ENCODE assay signal across 1 cellular context in genomic region chr14:29028973-29029582, GRCh38.
TF ChIP-seq lines count a peak whose summit lies in the region.

No MANE protein-coding gene starts in this region.

TF ChIP-seq in HepG2, 621 proteins besides CTCF, POLR2A, EP300 and RAD21 (continued from another document and continues in another):
- TF ChIP-seq, protein P1, sequence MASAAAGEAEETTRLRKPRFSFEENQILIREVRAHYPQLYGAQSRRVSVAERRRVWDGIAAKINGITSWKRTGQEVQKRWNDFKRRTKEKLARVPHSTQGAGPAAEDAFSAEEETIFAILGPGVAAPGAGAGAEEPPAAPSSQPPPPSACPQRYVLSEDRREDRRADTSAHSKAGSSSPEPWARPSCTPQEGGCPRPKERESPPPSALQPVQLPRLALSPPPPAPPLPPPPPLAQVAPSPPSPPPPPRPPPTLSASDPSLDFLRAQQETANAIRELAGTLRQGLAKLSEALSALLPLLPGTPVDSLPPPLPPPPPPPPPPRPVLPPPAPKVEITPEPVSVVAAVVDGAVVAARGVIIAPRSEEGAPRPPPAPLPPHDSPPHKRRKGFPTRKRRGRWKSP (CRISPR knock-in tag; IDR thresholded peaks at IDR 0.05) = peak; percentile 85
- TF ChIP-seq, protein P2, sequence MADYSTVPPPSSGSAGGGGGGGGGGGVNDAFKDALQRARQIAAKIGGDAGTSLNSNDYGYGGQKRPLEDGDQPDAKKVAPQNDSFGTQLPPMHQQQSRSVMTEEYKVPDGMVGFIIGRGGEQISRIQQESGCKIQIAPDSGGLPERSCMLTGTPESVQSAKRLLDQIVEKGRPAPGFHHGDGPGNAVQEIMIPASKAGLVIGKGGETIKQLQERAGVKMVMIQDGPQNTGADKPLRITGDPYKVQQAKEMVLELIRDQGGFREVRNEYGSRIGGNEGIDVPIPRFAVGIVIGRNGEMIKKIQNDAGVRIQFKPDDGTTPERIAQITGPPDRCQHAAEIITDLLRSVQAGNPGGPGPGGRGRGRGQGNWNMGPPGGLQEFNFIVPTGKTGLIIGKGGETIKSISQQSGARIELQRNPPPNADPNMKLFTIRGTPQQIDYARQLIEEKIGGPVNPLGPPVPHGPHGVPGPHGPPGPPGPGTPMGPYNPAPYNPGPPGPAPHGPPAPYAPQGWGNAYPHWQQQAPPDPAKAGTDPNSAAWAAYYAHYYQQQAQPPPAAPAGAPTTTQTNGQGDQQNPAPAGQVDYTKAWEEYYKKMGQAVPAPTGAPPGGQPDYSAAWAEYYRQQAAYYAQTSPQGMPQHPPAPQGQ (CRISPR knock-in tag; IDR thresholded peaks at IDR 0.05; ENCODE audit: borderline replicate concordance) = no peak
- no peak for TF ChIP-seq ZNF274 (CRISPR knock-in tag; IDR thresholded peaks at IDR 0.05)
- TF ChIP-seq ZNF263 (CRISPR knock-in tag; IDR thresholded peaks at IDR 0.05) = 0 out of 2 replicates have a peak, but pooled peaks have one; percentile 58
- 0 out of 2 replicates have a peak, but pooled peaks have one; percentile 44 for TF ChIP-seq ZNF709 (CRISPR knock-in tag; IDR thresholded peaks at IDR 0.05)
- TF ChIP-seq, protein P3, sequence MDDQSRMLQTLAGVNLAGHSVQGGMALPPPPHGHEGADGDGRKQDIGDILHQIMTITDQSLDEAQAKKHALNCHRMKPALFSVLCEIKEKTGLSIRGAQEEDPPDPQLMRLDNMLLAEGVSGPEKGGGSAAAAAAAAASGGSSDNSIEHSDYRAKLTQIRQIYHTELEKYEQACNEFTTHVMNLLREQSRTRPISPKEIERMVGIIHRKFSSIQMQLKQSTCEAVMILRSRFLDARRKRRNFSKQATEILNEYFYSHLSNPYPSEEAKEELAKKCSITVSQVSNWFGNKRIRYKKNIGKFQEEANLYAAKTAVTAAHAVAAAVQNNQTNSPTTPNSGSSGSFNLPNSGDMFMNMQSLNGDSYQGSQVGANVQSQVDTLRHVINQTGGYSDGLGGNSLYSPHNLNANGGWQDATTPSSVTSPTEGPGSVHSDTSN (CRISPR knock-in tag; IDR thresholded peaks at IDR 0.05; ENCODE audit: borderline replicate concordance) = no peak
- TF ChIP-seq ZNF180 (CRISPR knock-in tag; IDR thresholded peaks at IDR 0.05; ENCODE audit: borderline replicate concordance, low read depth) = no peak
- TF ChIP-seq NFKB2 (CRISPR knock-in tag; IDR thresholded peaks at IDR 0.05; ENCODE audit: borderline replicate concordance) = no peak
- TF ChIP-seq RARA (CRISPR knock-in tag; IDR thresholded peaks at IDR 0.05) = peak; percentile 91
- peak; percentile 86 for TF ChIP-seq ARNT2 (CRISPR knock-in tag; IDR thresholded peaks at IDR 0.05; ENCODE audit: low read depth)
- TF ChIP-seq, protein P4, sequence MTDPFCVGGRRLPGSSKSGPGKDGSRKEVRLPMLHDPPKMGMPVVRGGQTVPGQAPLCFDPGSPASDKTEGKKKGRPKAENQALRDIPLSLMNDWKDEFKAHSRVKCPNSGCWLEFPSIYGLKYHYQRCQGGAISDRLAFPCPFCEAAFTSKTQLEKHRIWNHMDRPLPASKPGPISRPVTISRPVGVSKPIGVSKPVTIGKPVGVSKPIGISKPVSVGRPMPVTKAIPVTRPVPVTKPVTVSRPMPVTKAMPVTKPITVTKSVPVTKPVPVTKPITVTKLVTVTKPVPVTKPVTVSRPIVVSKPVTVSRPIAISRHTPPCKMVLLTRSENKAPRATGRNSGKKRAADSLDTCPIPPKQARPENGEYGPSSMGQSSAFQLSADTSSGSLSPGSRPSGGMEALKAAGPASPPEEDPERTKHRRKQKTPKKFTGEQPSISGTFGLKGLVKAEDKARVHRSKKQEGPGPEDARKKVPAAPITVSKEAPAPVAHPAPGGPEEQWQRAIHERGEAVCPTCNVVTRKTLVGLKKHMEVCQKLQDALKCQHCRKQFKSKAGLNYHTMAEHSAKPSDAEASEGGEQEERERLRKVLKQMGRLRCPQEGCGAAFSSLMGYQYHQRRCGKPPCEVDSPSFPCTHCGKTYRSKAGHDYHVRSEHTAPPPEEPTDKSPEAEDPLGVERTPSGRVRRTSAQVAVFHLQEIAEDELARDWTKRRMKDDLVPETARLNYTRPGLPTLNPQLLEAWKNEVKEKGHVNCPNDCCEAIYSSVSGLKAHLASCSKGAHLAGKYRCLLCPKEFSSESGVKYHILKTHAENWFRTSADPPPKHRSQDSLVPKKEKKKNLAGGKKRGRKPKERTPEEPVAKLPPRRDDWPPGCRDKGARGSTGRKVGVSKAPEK (CRISPR knock-in tag; IDR thresholded peaks at IDR 0.05; ENCODE audit: borderline replicate concordance) = peak; percentile 98
- TF ChIP-seq KMT2B (CRISPR knock-in tag; IDR thresholded peaks at IDR 0.05) = peak; percentile 85
- TF ChIP-seq ZNF549 (CRISPR knock-in tag; IDR thresholded peaks at IDR 0.05) = peak; percentile 95
- peak; percentile 91 for TF ChIP-seq HOXA5 (CRISPR knock-in tag; IDR thresholded peaks at IDR 0.05)
- TF ChIP-seq, protein P5, sequence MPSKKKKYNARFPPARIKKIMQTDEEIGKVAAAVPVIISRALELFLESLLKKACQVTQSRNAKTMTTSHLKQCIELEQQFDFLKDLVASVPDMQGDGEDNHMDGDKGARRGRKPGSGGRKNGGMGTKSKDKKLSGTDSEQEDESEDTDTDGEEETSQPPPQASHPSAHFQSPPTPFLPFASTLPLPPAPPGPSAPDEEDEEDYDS (CRISPR knock-in tag; IDR thresholded peaks at IDR 0.05) = peak; percentile 76
- no peak for TF ChIP-seq ZC3H4 (CRISPR knock-in tag; IDR thresholded peaks at IDR 0.05; ENCODE audit: borderline replicate concordance)
- no peak for TF ChIP-seq KIAA2018 (CRISPR knock-in tag; IDR thresholded peaks at IDR 0.05; ENCODE audit: borderline replicate concordance)
- TF ChIP-seq, protein P6, sequence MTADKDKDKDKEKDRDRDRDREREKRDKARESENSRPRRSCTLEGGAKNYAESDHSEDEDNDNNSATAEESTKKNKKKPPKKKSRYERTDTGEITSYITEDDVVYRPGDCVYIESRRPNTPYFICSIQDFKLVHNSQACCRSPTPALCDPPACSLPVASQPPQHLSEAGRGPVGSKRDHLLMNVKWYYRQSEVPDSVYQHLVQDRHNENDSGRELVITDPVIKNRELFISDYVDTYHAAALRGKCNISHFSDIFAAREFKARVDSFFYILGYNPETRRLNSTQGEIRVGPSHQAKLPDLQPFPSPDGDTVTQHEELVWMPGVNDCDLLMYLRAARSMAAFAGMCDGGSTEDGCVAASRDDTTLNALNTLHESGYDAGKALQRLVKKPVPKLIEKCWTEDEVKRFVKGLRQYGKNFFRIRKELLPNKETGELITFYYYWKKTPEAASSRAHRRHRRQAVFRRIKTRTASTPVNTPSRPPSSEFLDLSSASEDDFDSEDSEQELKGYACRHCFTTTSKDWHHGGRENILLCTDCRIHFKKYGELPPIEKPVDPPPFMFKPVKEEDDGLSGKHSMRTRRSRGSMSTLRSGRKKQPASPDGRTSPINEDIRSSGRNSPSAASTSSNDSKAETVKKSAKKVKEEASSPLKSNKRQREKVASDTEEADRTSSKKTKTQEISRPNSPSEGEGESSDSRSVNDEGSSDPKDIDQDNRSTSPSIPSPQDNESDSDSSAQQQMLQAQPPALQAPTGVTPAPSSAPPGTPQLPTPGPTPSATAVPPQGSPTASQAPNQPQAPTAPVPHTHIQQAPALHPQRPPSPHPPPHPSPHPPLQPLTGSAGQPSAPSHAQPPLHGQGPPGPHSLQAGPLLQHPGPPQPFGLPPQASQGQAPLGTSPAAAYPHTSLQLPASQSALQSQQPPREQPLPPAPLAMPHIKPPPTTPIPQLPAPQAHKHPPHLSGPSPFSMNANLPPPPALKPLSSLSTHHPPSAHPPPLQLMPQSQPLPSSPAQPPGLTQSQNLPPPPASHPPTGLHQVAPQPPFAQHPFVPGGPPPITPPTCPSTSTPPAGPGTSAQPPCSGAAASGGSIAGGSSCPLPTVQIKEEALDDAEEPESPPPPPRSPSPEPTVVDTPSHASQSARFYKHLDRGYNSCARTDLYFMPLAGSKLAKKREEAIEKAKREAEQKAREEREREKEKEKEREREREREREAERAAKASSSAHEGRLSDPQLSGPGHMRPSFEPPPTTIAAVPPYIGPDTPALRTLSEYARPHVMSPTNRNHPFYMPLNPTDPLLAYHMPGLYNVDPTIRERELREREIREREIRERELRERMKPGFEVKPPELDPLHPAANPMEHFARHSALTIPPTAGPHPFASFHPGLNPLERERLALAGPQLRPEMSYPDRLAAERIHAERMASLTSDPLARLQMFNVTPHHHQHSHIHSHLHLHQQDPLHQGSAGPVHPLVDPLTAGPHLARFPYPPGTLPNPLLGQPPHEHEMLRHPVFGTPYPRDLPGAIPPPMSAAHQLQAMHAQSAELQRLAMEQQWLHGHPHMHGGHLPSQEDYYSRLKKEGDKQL (CRISPR knock-in tag; IDR thresholded peaks at IDR 0.05; ENCODE audit: low read depth) = peak; percentile 48; the same call in 1 of the 2 replicates
- TF ChIP-seq ZNF670 (CRISPR knock-in tag; IDR thresholded peaks at IDR 0.05; ENCODE audit: borderline replicate concordance) = peak; percentile 99
- no peak for TF ChIP-seq RBFOX2 (IDR thresholded peaks at IDR 0.05; ENCODE audit: low read depth, low read length)
- TF ChIP-seq CCDC6 (CRISPR knock-in tag; IDR thresholded peaks at IDR 0.05) = peak; percentile 89; the same call in 1 of the 2 replicates
- TF ChIP-seq ZNF34 (CRISPR knock-in tag; IDR thresholded peaks at IDR 0.05; ENCODE audit: borderline replicate concordance) = peak; percentile 65; the same call in 1 of the 2 replicates
- no peak for TF ChIP-seq PAF1 (CRISPR knock-in tag; IDR thresholded peaks at IDR 0.05)
- peak; percentile 100 for TF ChIP-seq KDM6A (CRISPR knock-in tag; IDR thresholded peaks at IDR 0.05; ENCODE audit: low read depth)
- 0 out of 2 replicates have a peak, but pooled peaks have one; percentile 79 for TF ChIP-seq KDM5B (CRISPR knock-in tag; IDR thresholded peaks at IDR 0.05; ENCODE audit: borderline replicate concordance)
- TF ChIP-seq ZNF773 (CRISPR knock-in tag; IDR thresholded peaks at IDR 0.05; ENCODE audit: borderline replicate concordance) = peak; percentile 89; the same call in 1 of the 2 replicates
- peak; percentile 87 for TF ChIP-seq LCORL (IDR thresholded peaks at IDR 0.05)
- TF ChIP-seq LCORL (CRISPR knock-in tag; IDR thresholded peaks at IDR 0.05) = peak; percentile 100
- TF ChIP-seq SMAD1 (CRISPR knock-in tag; IDR thresholded peaks at IDR 0.05; ENCODE audit: borderline replicate concordance, low read depth) = no peak
- TF ChIP-seq ZNF768 (CRISPR knock-in tag; IDR thresholded peaks at IDR 0.05) = no peak; the same call in 1 of the 2 replicates
- peak; percentile 88 for TF ChIP-seq ZBTB42 (CRISPR knock-in tag; IDR thresholded peaks at IDR 0.05)
- no peak for TF ChIP-seq ZNF329 (CRISPR knock-in tag; IDR thresholded peaks at IDR 0.05; ENCODE audit: low read depth)
- TF ChIP-seq, protein P7, sequence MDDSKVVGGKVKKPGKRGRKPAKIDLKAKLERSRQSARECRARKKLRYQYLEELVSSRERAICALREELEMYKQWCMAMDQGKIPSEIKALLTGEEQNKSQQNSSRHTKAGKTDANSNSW (CRISPR knock-in tag; IDR thresholded peaks at IDR 0.05; ENCODE audit: borderline replicate concordance) = no peak
- TF ChIP-seq, protein P8, sequence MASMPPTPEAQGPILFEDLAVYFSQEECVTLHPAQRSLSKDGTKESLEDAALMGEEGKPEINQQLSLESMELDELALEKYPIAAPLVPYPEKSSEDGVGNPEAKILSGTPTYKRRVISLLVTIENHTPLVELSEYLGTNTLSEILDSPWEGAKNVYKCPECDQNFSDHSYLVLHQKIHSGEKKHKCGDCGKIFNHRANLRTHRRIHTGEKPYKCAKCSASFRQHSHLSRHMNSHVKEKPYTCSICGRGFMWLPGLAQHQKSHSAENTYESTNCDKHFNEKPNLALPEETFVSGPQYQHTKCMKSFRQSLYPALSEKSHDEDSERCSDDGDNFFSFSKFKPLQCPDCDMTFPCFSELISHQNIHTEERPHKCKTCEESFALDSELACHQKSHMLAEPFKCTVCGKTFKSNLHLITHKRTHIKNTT (CRISPR knock-in tag; IDR thresholded peaks at IDR 0.05) = no peak
